In genomic region chr7:101164071-101164840, GRCh38 we compare ENCODE assay signal across 9 cellular contexts. TPM values are rescaled to one million over a fixed set of nuclear protein-coding genes. Genes with fewer than 3 reads are reported as not detected.
DNase-seq lines count a peak whose midpoint lies in the region; ATAC-seq and TF ChIP-seq lines count a peak whose summit lies in the region.
"Had no signal": no experiment of that assay in that cellular context is flagged by ENCODE, and none has a peak within 500 bp of the region (broad histone marks: within the 10 kb centered on the region; RNA-seq: fewer than 3 reads in every experiment).

No MANE protein-coding gene starts in this region.

- peaks cover 18 to 20% of the 10 kb centered on the region in 2 donors for H3K4me1 Mint-ChIP-seq in immature natural killer cell

- H3K27ac ChIP-seq in C4-2B (peak overlapping the region; percentile 80), HUES64 (ENCODE audit: low read depth, low read length) (peak overlapping the region; percentile 81; the same call in 1 of the 2 replicates)
- H3K27ac ChIP-seq: KMS-11 had no signal

- H3K4me3 ChIP-seq in HUES64 (ENCODE audit: low read length) (peak overlapping the region; percentile 74), astrocyte of the spinal cord (ENCODE audit: low read depth, low read length) (no peak overlapping the region)

- H3K36me3 ChIP-seq in HUES64 (ENCODE audit: insufficient read depth, low read length): no peaks in the 10 kb centered on the region

- H3K27ac Mint-ChIP-seq in immature natural killer cell: no peak overlapping the region

- no peak for TF ChIP-seq CTCF in C4-2B (conservative IDR thresholded peaks at IDR 0.05)
- TF ChIP-seq CTCF in astrocyte of the spinal cord (IDR thresholded peaks at IDR 0.05; ENCODE audit: low read depth, low read length): no peak

- peaks cover 52% of the 10 kb centered on the region for H3K4me1 ChIP-seq in HUES64 (ENCODE audit: insufficient read depth, low read length)

- no peaks in the 10 kb centered on the region for H3K36me3 Mint-ChIP-seq in immature natural killer cell

- peaks cover 0 to 4% (median 0%) of the 10 kb centered on the region in 6 donors for H3K9me3 Mint-ChIP-seq in immature natural killer cell

- H3K9ac ChIP-seq in HUES64 (ENCODE audit: low read depth, low read length): peak overlapping the region; percentile 66; the same call in 1 of the 2 replicates
- H3K9ac ChIP-seq: KMS-11 had no signal

- DNase-seq in astrocyte of the spinal cord (ENCODE audit: low read depth, low spot score) (peak; percentile 59), kidney glomerular epithelial cell (lab: John Stamatoyannopoulos, UW) (peak; percentile 54), immature natural killer cell (no peak), middle frontal gyrus (ENCODE audit: extremely low spot score, low spot score) (no peak)

- no peak for ATAC-seq in HG03432 (IDR thresholded peaks at IDR 0.05; ENCODE audit: unreplicated experiment)
- ATAC-seq in GM21723 (IDR thresholded peaks at IDR 0.05; ENCODE audit: unreplicated experiment): no peak

- WGBS in HUES64: under 1% methylated on average over 75 of the region's 75 CpGs

- in situ Hi-C loops in astrocyte of the spinal cord (cut with HindIII; ENCODE audit: low sequenced_read_pairs): no loop called here

- H3K9me3 ChIP-seq in HUES64 (ENCODE audit: insufficient read depth, low read depth, low read length): no peaks in the 10 kb centered on the region

- peaks cover 32% of the 10 kb centered on the region for H3K27me3 ChIP-seq in HUES64 (ENCODE audit: insufficient read depth, low read length)

- peak overlapping the region in 2 of 5 donors; percentile 21 to 33 for H3K4me3 Mint-ChIP-seq in immature natural killer cell

- H3K27me3 Mint-ChIP-seq in immature natural killer cell (ENCODE audit: low read depth in 3 of 3): peaks cover 32 to 49% (median 46%) of the 10 kb centered on the region in 3 donors

RNA-seq across cellular contexts. Expression of gene VGF, which starts 1.1 kb away (rescaled TPM):
- 18.8 TPM for polyA plus RNA-seq in HUES64 (2013, experiment 1 of 2)
- 15.0 TPM for polyA plus RNA-seq in HUES64 (2013, experiment 2 of 2)
- not detected for polyA plus RNA-seq in immature natural killer cell

RNA-seq across cellular contexts. Expression of gene AP1S1, which starts 10.0 kb away (rescaled TPM):
- 46.6 TPM for polyA plus RNA-seq in HUES64 (2013, experiment 1 of 2)
- 60.5 TPM for polyA plus RNA-seq in HUES64 (2013, experiment 2 of 2)
- 1 to 10 TPM; 3.3 to 6.0 (median 3.6) TPM for polyA plus RNA-seq in immature natural killer cell

RNA-seq across cellular contexts. Expression of gene NAT16, which starts 15.8 kb away (rescaled TPM):
- not detected for polyA plus RNA-seq in HUES64 (2013, experiment 1 of 2)
- 0.32 TPM for polyA plus RNA-seq in HUES64 (2013, experiment 2 of 2)
- polyA plus RNA-seq in immature natural killer cell: not detected

RNA-seq across cellular contexts. Expression of gene MOGAT3, which starts 36.6 kb away (rescaled TPM):
- not detected for polyA plus RNA-seq in HUES64 (2013, experiment 1 of 2)
- 0.25 TPM for polyA plus RNA-seq in HUES64 (2013, experiment 2 of 2)
- not detected for polyA plus RNA-seq in immature natural killer cell

RNA-seq across cellular contexts. Expression of gene SERPINE1, which starts 37.4 kb away (rescaled TPM):
- 5.2 TPM for polyA plus RNA-seq in HUES64 (2013, experiment 1 of 2)
- polyA plus RNA-seq in HUES64 (2013, experiment 2 of 2): 6.8 TPM
- polyA plus RNA-seq in immature natural killer cell: 1 to 10 TPM in 2 of 3 donors, not detected in 1; 1.4 to 1.5 TPM

Comparison
In these comparisons a context has a peak if more than half of its experiments do, and no peak if none do; other contexts are left out.
1. DNase-seq: peak in astrocyte of the spinal cord (single experiment) and kidney glomerular epithelial cell (single experiment); none in immature natural killer cell (0 of 3) and middle frontal gyrus (single experiment).